Comparison of ENCODE assay signal across 8 cellular contexts in genomic region chr11:95849087-95849825, GRCh38. TPM values are rescaled to one million over a fixed set of nuclear protein-coding genes. Genes with fewer than 3 reads are reported as not detected.
DNase-seq lines count a peak whose midpoint lies in the region; ATAC-seq and TF ChIP-seq lines count a peak whose summit lies in the region.

No MANE protein-coding gene starts in this region.

- ATAC-seq in GM21390 (IDR thresholded peaks at IDR 0.05; ENCODE audit: unreplicated experiment) (peak; percentile 48), WTC11 (peak; percentile 96), HG03469 (IDR thresholded peaks at IDR 0.05; ENCODE audit: unreplicated experiment) (no peak), GM19351 (IDR thresholded peaks at IDR 0.05; ENCODE audit: unreplicated experiment) (no peak)

- H3K27ac Mint-ChIP-seq in WTC11 = no peak overlapping the region

- peaks cover 7% of the 10 kb centered on the region for H3K36me3 Mint-ChIP-seq in WTC11

- H3K27me3 Mint-ChIP-seq in WTC11 (ENCODE audit: low read depth) = no peaks in the 10 kb centered on the region

- H3K4me3 Mint-ChIP-seq in WTC11 = no peak overlapping the region

- POLR2A ChIA-PET in WTC11 (lab: Charles Lee) = interaction anchor here (0.6 kb wide), 1 partner anchor 211 kb away, joined by 3 read pairs; no protein-coding TSS in a partner anchor

- TF ChIP-seq CTCF in WTC11 (IDR thresholded peaks at IDR 0.05) = no peak

- CTCF ChIA-PET in WTC11 (lab: Charles Lee) = interaction anchor here (0.5 to 2.2 kb wide), 22 partner anchors 8 to 615 kb away, joined by 3 to 33 read pairs (median 5); partner anchors contain the start of genes CCDC82, JRKL and MAML2

- H3K9me3 Mint-ChIP-seq in WTC11 = no peaks in the 10 kb centered on the region

- peak; percentile 48 for DNase-seq in DMS53 treated with DMSO at 0.1 percent for 48 hours (lab: John Stamatoyannopoulos, UW; ENCODE audit: unreplicated experiment)
- peak; percentile 47 for DNase-seq in NAMALWA (ENCODE audit: low spot score)
- DNase-seq in WTC11 (ENCODE audit: low spot score) = peak; percentile 30
- DNase-seq in fibroblast of peridontal ligament (ENCODE audit: extremely low read depth) = peak; percentile 93
- peak; percentile 64 for DNase-seq in non-pigmented ciliary epithelial cell (ENCODE audit: low read depth)

- no peaks in the 10 kb centered on the region for H3K4me1 Mint-ChIP-seq in WTC11

TF ChIP-seq in WTC11, 78 proteins besides CTCF, POLR2A, EP300 and RAD21 (continues in another document):
- TF ChIP-seq ZNF219 (CRISPR knock-in tag; IDR thresholded peaks at IDR 0.05; ENCODE audit: borderline replicate concordance) (no peak), GRHL2 (CRISPR knock-in tag; IDR thresholded peaks at IDR 0.05; ENCODE audit: insufficient replicate concordance, severe bottlenecking) (no peak), E2F4 (CRISPR knock-in tag; IDR thresholded peaks at IDR 0.05; ENCODE audit: borderline replicate concordance, low read depth) (no peak), USF2 (CRISPR knock-in tag; IDR thresholded peaks at IDR 0.05) (no peak), ATF6 (CRISPR knock-in tag; IDR thresholded peaks at IDR 0.05) (no peak), SOX15 (CRISPR knock-in tag; IDR thresholded peaks at IDR 0.05) (no peak), ELF4 (CRISPR knock-in tag; IDR thresholded peaks at IDR 0.05; ENCODE audit: low read depth) (no peak), ZNF317 (CRISPR knock-in tag; IDR thresholded peaks at IDR 0.05; ENCODE audit: borderline replicate concordance, low read depth) (no peak), ZNF263 (CRISPR knock-in tag; IDR thresholded peaks at IDR 0.05; ENCODE audit: low read depth) (no peak), TEAD4 (CRISPR knock-in tag; IDR thresholded peaks at IDR 0.05) (no peak), PREB (CRISPR knock-in tag; IDR thresholded peaks at IDR 0.05; ENCODE audit: borderline replicate concordance) (no peak), RELA (CRISPR knock-in tag; IDR thresholded peaks at IDR 0.05; ENCODE audit: borderline replicate concordance) (no peak), CDX4 (CRISPR knock-in tag; IDR thresholded peaks at IDR 0.05; ENCODE audit: borderline replicate concordance) (no peak), AFF4 (CRISPR knock-in tag; IDR thresholded peaks at IDR 0.05; ENCODE audit: borderline replicate concordance) (no peak), GABPB1 (CRISPR knock-in tag; IDR thresholded peaks at IDR 0.05) (no peak), ZBTB21 (CRISPR knock-in tag; IDR thresholded peaks at IDR 0.05; ENCODE audit: borderline replicate concordance) (no peak), PRDM15 (CRISPR knock-in tag; IDR thresholded peaks at IDR 0.05) (no peak)

RNA-seq across cellular contexts. Expression of gene CEP57, which starts 59.0 kb away (rescaled TPM):
- 67.6 to 70.7 TPM (median 70.2 TPM) in 3 replicates for total RNA-seq in WTC11 (2021)

RNA-seq across cellular contexts. Expression of gene FAM76B, which starts 59.7 kb away (rescaled TPM):
- total RNA-seq in WTC11 (2021) = 30.0 to 32.0 TPM (median 30.0 TPM) in 3 replicates

Comparison
In these comparisons a context has a peak if more than half of its experiments do, and no peak if none do; other contexts are left out.
1. DNase-seq: peak in every context shown above with its lines; median percentile 93 in fibroblast of peridontal ligament; 64 in non-pigmented ciliary epithelial cell; 48 in DMS53 treated with DMSO at 0.1 percent for 48 hours; 47 in NAMALWA; 30 in WTC11.
2. ATAC-seq: peak in GM21390 (single experiment) and WTC11 (single experiment); none in HG03469 (single experiment) and GM19351 (single experiment).